8 cellular contexts compared by ENCODE assay signal in genomic region chr7:85186521-85187241, GRCh38. TPM values are rescaled to one million over a fixed set of nuclear protein-coding genes. Genes with fewer than 3 reads are reported as not detected.
DNase-seq lines count a peak whose midpoint lies in the region; ATAC-seq and TF ChIP-seq lines count a peak whose summit lies in the region.

TSS of gene SEMA3D (minus strand) at chr7:85187056. CDS start at chr7:85121891, 65,165 bp downstream.

- no peak within 1 kb of the TSS for H3K27ac Mint-ChIP-seq in activated naive CD4-positive, alpha-beta T cell treated with anti-CD3 and anti-CD28 coated beads, Interleukin-2, amount 10 ng/mL, durations not matched to agents 7 days and 5 days

- TF ChIP-seq CTCF in lung (IDR thresholded peaks at IDR 0.05; ENCODE audit: control extremely low read depth, extremely low read depth) (peak; percentile 34), testis (IDR thresholded peaks at IDR 0.05) (peak; percentile 59 to 84 (median 76))

- 0 to 2% methylated on average over 40 to 45 of the region's 45 CpGs for WGBS in lung, 2 donors
- WGBS in testis, 2 donors = 0% methylated on average over 40 to 44 of the region's 45 CpGs

- CTCF ChIA-PET in activated naive CD4-positive, alpha-beta T cell treated with anti-CD3 and anti-CD28 coated beads, Interleukin-2, amount 10 ng/mL, durations not matched to agents 7 days and 5 days (lab: Charles Lee) = interaction anchor here (0.8 to 1.0 kb wide), 2 partner anchors 368 to 369 kb away, joined by 3 read pairs; no protein-coding TSS in a partner anchor

- H3K4me1 ChIP-seq in SJSA1 (replicated peaks) = peaks cover 13% of the 10 kb centered on the region
- H3K4me1 ChIP-seq in endocrine pancreas (ENCODE audit: control insufficient read depth, insufficient read depth, low read length) = no peaks in the 10 kb centered on the region
- no peaks in the 10 kb centered on the region for H3K4me1 ChIP-seq in lung (ENCODE audit: control insufficient read depth in 2 of 2, insufficient read depth in 2 of 2, low read length in 2 of 2)
- peaks cover 4% of the 10 kb centered on the region for H3K4me1 ChIP-seq in testis

- peaks cover 3% of the 10 kb centered on the region for H3K4me1 Mint-ChIP-seq in activated naive CD4-positive, alpha-beta T cell treated with anti-CD3 and anti-CD28 coated beads, Interleukin-2, amount 10 ng/mL, durations not matched to agents 7 days and 5 days

- peak; percentile 27 for DNase-seq in activated naive CD4-positive, alpha-beta T cell treated with anti-CD3 and anti-CD28 coated beads, Interleukin-2, amount 10 ng/mL, durations not matched to agents 7 days and 5 days
- DNase-seq in activated naive CD4-positive, alpha-beta T cell treated with Interleukin-2 at 50 U/mL for 16 hours = no peak
- DNase-seq in HCEC 1CT = peak; percentile 87
- peak; percentile 84 for DNase-seq in M059J (ENCODE audit: low read depth)
- DNase-seq in SJSA1 (ENCODE audit: low read depth in 1 of 2, low spot score in 2 of 2) = peak; percentile 76 to 85
- DNase-seq in lung (ENCODE audit: low spot score) = peak; percentile 49
- DNase-seq in testis = peak; percentile 83

- no peak for TF ChIP-seq POLR2A in testis (IDR thresholded peaks at IDR 0.05)

- no peak within 1 kb of the TSS for H3K27ac ChIP-seq in SJSA1
- peak within 1 kb of the TSS in 1 of 2 donors; percentile 35 for H3K27ac ChIP-seq in lung (ENCODE audit: low read depth in 1 of 2, low read length in 1 of 2)
- H3K27ac ChIP-seq in testis = peak within 1 kb of the TSS; percentile 61 to 79

- no peak within 1 kb of the TSS for H3K4me3 Mint-ChIP-seq in activated naive CD4-positive, alpha-beta T cell treated with anti-CD3 and anti-CD28 coated beads, Interleukin-2, amount 10 ng/mL, durations not matched to agents 7 days and 5 days

- H3K36me3 ChIP-seq in SJSA1 (no peaks in the 10 kb centered on the region), endocrine pancreas (ENCODE audit: control insufficient read depth, insufficient read depth, low read length) (no peaks in the 10 kb centered on the region), lung (ENCODE audit: control insufficient read depth in 2 of 2, insufficient read depth in 2 of 2, low read length in 2 of 2) (no peaks in the 10 kb centered on the region), testis (ENCODE audit: low read depth, missing control alignments) (no peaks in the 10 kb centered on the region)

- no peaks in the 10 kb centered on the region for H3K36me3 Mint-ChIP-seq in activated naive CD4-positive, alpha-beta T cell treated with anti-CD3 and anti-CD28 coated beads, Interleukin-2, amount 10 ng/mL, durations not matched to agents 7 days and 5 days

- H3K9ac ChIP-seq in endocrine pancreas (ENCODE audit: control insufficient read depth, insufficient read depth, low read length) = peak within 1 kb of the TSS; percentile 19

- H3K4me3 ChIP-seq in SJSA1 (peak within 1 kb of the TSS; percentile 50), endocrine pancreas (ENCODE audit: control insufficient read depth, insufficient read depth, low read length) (peak within 1 kb of the TSS; percentile 35), lung (peak within 1 kb of the TSS; percentile 19), testis (peak within 1 kb of the TSS; percentile 64 to 75)

- peak; percentile 91 for ATAC-seq in lung (ENCODE audit: insufficient read depth, low FRiP score)

- intact Hi-C loops in testis (cut with DNase I; ENCODE audit: low total_unique reads) = loop anchor here (5.0 kb wide), 1 partner anchor 144 kb away; no protein-coding TSS in a partner anchor

- H3K27me3 Mint-ChIP-seq in activated naive CD4-positive, alpha-beta T cell treated with anti-CD3 and anti-CD28 coated beads, Interleukin-2, amount 10 ng/mL, durations not matched to agents 7 days and 5 days = peaks cover 34% of the 10 kb centered on the region

- H3K9me3 ChIP-seq in SJSA1 (replicated peaks) (no peaks in the 10 kb centered on the region), endocrine pancreas (ENCODE audit: control insufficient read depth, low read length) (no peaks in the 10 kb centered on the region), lung (ENCODE audit: control insufficient read depth in 2 of 2, insufficient read depth in 1 of 2, low read length in 1 of 2) (peaks cover 0 to 2% of the 10 kb centered on the region in 2 donors), testis (no peaks in the 10 kb centered on the region)

- H3K27me3 ChIP-seq in SJSA1 (replicated peaks) = no peaks in the 10 kb centered on the region
- peaks cover 7% of the 10 kb centered on the region for H3K27me3 ChIP-seq in endocrine pancreas (ENCODE audit: control insufficient read depth, insufficient read depth, low read length)
- peaks cover 5% of the 10 kb centered on the region for H3K27me3 ChIP-seq in lung (ENCODE audit: control insufficient read depth, insufficient read depth)
- H3K27me3 ChIP-seq in testis = no peaks in the 10 kb centered on the region

- H3K9me3 Mint-ChIP-seq in activated naive CD4-positive, alpha-beta T cell treated with anti-CD3 and anti-CD28 coated beads, Interleukin-2, amount 10 ng/mL, durations not matched to agents 7 days and 5 days = no peaks in the 10 kb centered on the region

RNA-seq across cellular contexts. Expression of gene SEMA3D, which starts in this region (rescaled TPM):
- 8.1 and 9.2 TPM in 2 replicates for total RNA-seq in M059J (2014; rRNA removed; shearing (Covaris generic))
- total RNA-seq in SJSA1 (2014; rRNA removed; shearing (Covaris generic)) = 4.4 and 5.3 TPM in 2 replicates
- 10 to 100 TPM in 1 of 2 donors, 1 to 10 TPM in 1; 4.6 to 49.0 TPM for total RNA-seq in lung
- under 1 TPM; 0.53 to 0.57 TPM for polyA plus RNA-seq in lung
- total RNA-seq in testis = 10 to 100 TPM in 1 of 2 donors, 1 to 10 TPM in 1; 7.5 to 11.5 TPM
- polyA plus RNA-seq in testis (ENCODE audit: insufficient read depth, low read depth, low replicate concordance) = 7.3 TPM

Comparison
In these comparisons a context has a peak if more than half of its experiments do, and no peak if none do; other contexts are left out.
1. H3K4me3 ChIP-seq: peak in every context shown above with its lines; median percentile 70 in testis; 50 in SJSA1; 35 in endocrine pancreas; 19 in lung.